In the genomic region with DNA sequence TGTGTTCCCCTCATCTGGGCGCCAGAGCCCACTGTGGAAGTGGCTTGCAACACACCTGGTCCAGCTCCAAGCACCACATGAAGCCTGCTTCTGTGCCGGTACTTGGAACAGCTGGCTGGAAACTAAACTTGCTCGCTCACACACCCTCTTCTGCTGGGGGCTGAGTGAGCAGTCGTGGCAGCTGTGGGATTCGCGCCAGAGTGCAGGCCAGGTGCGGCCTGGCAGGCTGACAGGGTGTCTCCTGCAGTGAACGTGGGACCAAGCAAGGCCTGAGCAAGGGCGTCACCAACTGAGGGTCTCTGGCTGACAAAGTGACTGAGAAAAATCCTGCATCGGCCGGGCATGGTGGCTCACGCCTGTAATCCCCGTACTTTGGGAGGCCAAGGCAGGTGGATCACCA, we compare ENCODE assay signal across 19 cellular contexts. TPM values are rescaled to one million over a fixed set of nuclear protein-coding genes. Genes with fewer than 3 reads are reported as not detected.
A peak's percentile ranks its signal among the peaks of the same experiment; 100 is the strongest.
DNase-seq lines count a peak whose midpoint lies in the region; ATAC-seq and TF ChIP-seq lines count a peak whose summit lies in the region.
"Had no signal": no experiment of that assay in that cellular context is flagged by ENCODE, and none has a peak within 500 bp of the region (broad histone marks: within the 10 kb centered on the region; RNA-seq: fewer than 3 reads in every experiment).

No MANE protein-coding gene starts in this region.

- H3K4me3 ChIP-seq in BE2C (ENCODE audit: low read depth, low read length) (no peak overlapping the region), SJCRH30 (no peak overlapping the region), HAP-1 (no peak overlapping the region)
- H3K4me3 ChIP-seq: GM23338 had no signal

- H3K27me3 ChIP-seq in BE2C: no peaks in the 10 kb centered on the region
- no peaks in the 10 kb centered on the region; the same call in 1 of the 2 replicates for H3K27me3 ChIP-seq in SJCRH30
- peaks cover 4% of the 10 kb centered on the region; the same call in 1 of the 2 replicates for H3K27me3 ChIP-seq in HAP-1 (ENCODE audit: low read depth)

- H3K4me3 Mint-ChIP-seq in effector memory CD8-positive, alpha-beta T cell: no peak overlapping the region
- H3K4me3 Mint-ChIP-seq: CD4-positive, alpha-beta T cell; GM23338; H9; HFFc6 had no signal

- no peaks in the 10 kb centered on the region for H3K9me3 ChIP-seq in BE2C
- H3K9me3 ChIP-seq in SJCRH30 (replicated peaks): no peaks in the 10 kb centered on the region; the same call in 1 of the 2 replicates
- no peaks in the 10 kb centered on the region for H3K9me3 ChIP-seq in HAP-1

- peaks cover 7% of the 10 kb centered on the region; the same call in 1 of the 2 replicates for H3K4me1 ChIP-seq in BE2C
- H3K4me1 ChIP-seq in SJCRH30: peaks cover 7% of the 10 kb centered on the region; the same call in 1 of the 2 replicates
- H3K4me1 ChIP-seq in HAP-1: no peaks in the 10 kb centered on the region

- ATAC-seq in effector memory CD8-positive, alpha-beta T cell (replicated peaks): no peak
- ATAC-seq: GM23338 had no signal

- no peaks in the 10 kb centered on the region for H3K9me3 Mint-ChIP-seq in effector memory CD8-positive, alpha-beta T cell
- H3K9me3 Mint-ChIP-seq: CD4-positive, alpha-beta T cell; H9; HFFc6 had no signal

- no peaks in the 10 kb centered on the region for H3K4me1 Mint-ChIP-seq in effector memory CD8-positive, alpha-beta T cell (ENCODE audit: low read depth in 2 of 2)
- H3K4me1 Mint-ChIP-seq: GM23338 had no signal

- TF ChIP-seq CTCF in BE2C (IDR thresholded peaks at IDR 0.05; ENCODE audit: low read depth, low read length): no peak

- H3K36me3 Mint-ChIP-seq in effector memory CD8-positive, alpha-beta T cell (ENCODE audit: insufficient read depth): peaks cover 2% of the 10 kb centered on the region

- peaks cover 0 to 16% of the 10 kb centered on the region in 2 donors for H3K27me3 Mint-ChIP-seq in effector memory CD8-positive, alpha-beta T cell

- DNase-seq in BE2C: peak; percentile 20
- peak; percentile 40 to 85 for DNase-seq in NCI-H524 (lab: John Stamatoyannopoulos, UW)
- DNase-seq in SJCRH30: peak; percentile 41 to 61
- DNase-seq in myocyte (ENCODE audit: low read depth): peak; percentile 32
- no peak for DNase-seq in NCI-H187 (lab: John Stamatoyannopoulos, UW)
- DNase-seq in HAP-1 (ENCODE audit: low spot score in 2 of 2): no peak
- DNase-seq in HPDE6-E6E7 (ENCODE audit: extremely low spot score): no peak
- no peak for DNase-seq in effector memory CD8-positive, alpha-beta T cell
- DNase-seq: ACHN; C1 segment of cervical spinal cord; Calu3; CD4-positive, alpha-beta T cell; DMS153; DMS79 treated with DMSO at 0.1 percent for 48 hours; EL; HFFc6 had no signal

- no peak overlapping the region for H3K27ac ChIP-seq in SJCRH30

- in situ Hi-C loops in HAP-1 (cut with MboI; ENCODE audit: low sequenced_read_pairs): no loop called here

- no peaks in the 10 kb centered on the region for H3K36me3 ChIP-seq in BE2C
- H3K36me3 ChIP-seq in SJCRH30: no peaks in the 10 kb centered on the region
- no peaks in the 10 kb centered on the region for H3K36me3 ChIP-seq in HAP-1 (replicated peaks)

- no peak overlapping the region for H3K27ac Mint-ChIP-seq in effector memory CD8-positive, alpha-beta T cell
- H3K27ac Mint-ChIP-seq: CD4-positive, alpha-beta T cell; GM23338; H9; HFFc6 had no signal

RNA-seq across cellular contexts. Expression of a gene that starts 15.2 kb away (rescaled TPM):
- polyA plus RNA-seq in BE2C (2012; ENCODE audit: insufficient read depth, insufficient read length, low read depth): not detected
- not detected in 2 replicates for total RNA-seq in SJCRH30 (2014; rRNA removed; shearing (Covaris generic))
- total RNA-seq in myocyte: not detected in 2 replicates
- not detected for polyA plus RNA-seq in myocyte (2012)
- total RNA-seq: A172; Calu3; CD4-positive, alpha-beta T cell; GM23338; H9 had no signal

RNA-seq across cellular contexts. Expression of a gene that starts 15.3 kb away (rescaled TPM):
- 0.62 TPM for polyA plus RNA-seq in BE2C (2012; ENCODE audit: insufficient read depth, insufficient read length, low read depth)
- not detected in 2 replicates for total RNA-seq in SJCRH30 (2014; rRNA removed; shearing (Covaris generic))
- total RNA-seq in myocyte: not detected in 2 replicates
- polyA plus RNA-seq in myocyte (2012): not detected
- total RNA-seq: A172 had no signal

Comparison
In these comparisons a context has a peak if more than half of its experiments do, and no peak if none do; other contexts are left out.
1. DNase-seq: peak in BE2C (single experiment), NCI-H524 (2 of 2), SJCRH30 (2 of 2) and myocyte (single experiment); none in NCI-H187 (0 of 2), HAP-1 (0 of 2), HPDE6-E6E7 (single experiment) and effector memory CD8-positive, alpha-beta T cell (0 of 3).